9 cellular contexts compared by ENCODE assay signal in the genomic region with DNA sequence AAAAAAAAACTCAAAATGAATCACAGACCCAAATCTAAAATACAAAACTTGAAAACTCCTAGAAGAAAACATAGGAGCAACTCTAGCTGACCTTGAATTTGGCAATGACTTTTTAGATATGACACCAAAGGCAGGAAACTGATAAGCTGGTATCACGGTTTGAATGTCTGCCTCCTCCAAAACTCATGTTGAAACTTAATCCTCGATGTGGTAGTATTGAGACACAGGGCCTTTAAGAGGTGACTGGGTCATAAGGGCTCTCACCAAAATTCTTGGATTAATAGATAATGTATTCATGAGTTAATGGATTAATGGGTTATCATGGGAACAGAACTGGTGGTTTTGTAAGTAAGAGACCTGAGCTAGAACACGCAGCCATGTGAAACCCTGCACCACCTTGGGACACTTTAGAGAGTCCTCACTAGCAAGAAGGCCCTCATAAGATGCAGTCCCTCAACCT. TPM values are rescaled to one million over a fixed set of nuclear protein-coding genes. Genes with fewer than 3 reads are reported as not detected.
DNase-seq lines count a peak whose midpoint lies in the region; ATAC-seq and TF ChIP-seq lines count a peak whose summit lies in the region.
"Had no signal": no experiment of that assay in that cellular context is flagged by ENCODE, and none has a peak within 500 bp of the region (broad histone marks: within the 10 kb centered on the region; RNA-seq: fewer than 3 reads in every experiment).

No MANE protein-coding gene starts in this region.

- no peak for TF ChIP-seq EP300 in stomach (IDR thresholded peaks at IDR 0.05)

- TF ChIP-seq CTCF in fibroblast of villous mesenchyme (IDR thresholded peaks at IDR 0.05; ENCODE audit: insufficient read depth, low read depth, low read length): no peak
- TF ChIP-seq CTCF in stomach (IDR thresholded peaks at IDR 0.05): no peak

- H2BK5ac ChIP-seq in mesendoderm (ENCODE audit: low read length): no peak overlapping the region

- H3K27ac ChIP-seq in stomach (no peak overlapping the region), mesendoderm (ENCODE audit: low read depth, low read length) (no peak overlapping the region)

- 43 to 61% (median 49%) methylated on average over 3 of the region's 3 CpGs for WGBS in stomach, 5 donors
- WGBS in mesendoderm (ENCODE audit: extremely low coverage, insufficient coverage, low lambda C conversion rate): no CpG with 5 or more reads among the region's 3 CpGs

- H3K4ac ChIP-seq in mesendoderm (ENCODE audit: low read depth, low read length): no peak overlapping the region

- H3K79me1 ChIP-seq in mesendoderm (ENCODE audit: low read length): peaks cover 7% of the 10 kb centered on the region

- H3K4me2 ChIP-seq in mesendoderm (ENCODE audit: low read length): no peak overlapping the region

- no peak overlapping the region for H3K9ac ChIP-seq in mesendoderm (ENCODE audit: low read length)

- ATAC-seq in GM18858 (IDR thresholded peaks at IDR 0.05; ENCODE audit: unreplicated experiment): peak; percentile 53
- ATAC-seq in GM21619 (IDR thresholded peaks at IDR 0.05; ENCODE audit: unreplicated experiment): peak; percentile 64
- ATAC-seq in HG03565 (IDR thresholded peaks at IDR 0.05; ENCODE audit: unreplicated experiment): peak; percentile 39

- peaks cover 16 to 43% (median 27%) of the 10 kb centered on the region in 4 donors for H3K4me1 ChIP-seq in stomach
- no peaks in the 10 kb centered on the region for H3K4me1 ChIP-seq in mesendoderm (ENCODE audit: control insufficient read depth, low read depth, low read length)

- H3K9me3 ChIP-seq in stomach: no peaks in the 10 kb centered on the region

- H2BK15ac ChIP-seq in mesendoderm (replicated peaks; ENCODE audit: low read depth): no peak overlapping the region

- intact Hi-C loops in stomach (cut with DNase I; ENCODE audit: low total_unique reads): no loop called here
- intact Hi-C loops in head of caudate nucleus (cut with DNase I): no loop called here

- peaks cover 40% of the 10 kb centered on the region for H3K79me2 ChIP-seq in mesendoderm (ENCODE audit: control insufficient read depth, insufficient read depth, low read length)

- H3K56ac ChIP-seq in mesendoderm (ENCODE audit: low read length): no peak overlapping the region

- no peak overlapping the region for H3K4me3 ChIP-seq in fibroblast of villous mesenchyme (ENCODE audit: low read depth, low read length)
- no peak overlapping the region for H3K4me3 ChIP-seq in stomach
- no peak overlapping the region for H3K4me3 ChIP-seq in mesendoderm (ENCODE audit: low read length)

- H4K5ac ChIP-seq in mesendoderm (ENCODE audit: low read length): no peak overlapping the region

- TF ChIP-seq POLR2A in stomach (IDR thresholded peaks at IDR 0.05): no peak

- H3K36me3 ChIP-seq in stomach: no peaks in the 10 kb centered on the region
- no peaks in the 10 kb centered on the region for H3K36me3 ChIP-seq in mesendoderm (ENCODE audit: control insufficient read depth, insufficient read depth, low read length)

- H3K18ac ChIP-seq in mesendoderm (ENCODE audit: low read length): no peak overlapping the region

- no peak overlapping the region for H4K8ac ChIP-seq in mesendoderm (ENCODE audit: low read depth, low read length)

- no peaks in the 10 kb centered on the region for H3K27me3 ChIP-seq in stomach
- H3K27me3 ChIP-seq in mesendoderm (ENCODE audit: insufficient read depth, low read length, poor library complexity): no peaks in the 10 kb centered on the region

- no peak overlapping the region for H3K23ac ChIP-seq in mesendoderm (ENCODE audit: low read length)

- no peak overlapping the region for H2AK5ac ChIP-seq in mesendoderm (ENCODE audit: low read length)

- H2BK120ac ChIP-seq in mesendoderm (ENCODE audit: low read depth, low read length): no peak overlapping the region

- DNase-seq in fibroblast of villous mesenchyme (ENCODE audit: low read depth) (peak; percentile 30), stomach (no peak), C1 segment of cervical spinal cord (lab: John Stamatoyannopoulos, UW) (no peak), head of caudate nucleus (no peak), mesendoderm (no peak)
- DNase-seq: SIG-M5 had no signal

RNA-seq across cellular contexts. Expression of a gene that starts 40.5 kb away (rescaled TPM):
- 32.2 and 44.0 TPM in 2 replicates for total RNA-seq in fibroblast of villous mesenchyme
- total RNA-seq in stomach: 100 to 1,000 TPM in 3 of 5 donors, 10 to 100 TPM in 2; 66.4 to 697 (median 105) TPM
- 10 to 100 TPM in 1 of 3 donors, 1 to 10 TPM in 2; 6.4 to 12.8 (median 7.8) TPM for polyA plus RNA-seq in stomach
- 8.4 TPM for polyA plus RNA-seq in mesendoderm (2013, experiment 1 of 2)
- 7.8 TPM for polyA plus RNA-seq in mesendoderm (2013, experiment 2 of 2)
